In the genomic region with DNA sequence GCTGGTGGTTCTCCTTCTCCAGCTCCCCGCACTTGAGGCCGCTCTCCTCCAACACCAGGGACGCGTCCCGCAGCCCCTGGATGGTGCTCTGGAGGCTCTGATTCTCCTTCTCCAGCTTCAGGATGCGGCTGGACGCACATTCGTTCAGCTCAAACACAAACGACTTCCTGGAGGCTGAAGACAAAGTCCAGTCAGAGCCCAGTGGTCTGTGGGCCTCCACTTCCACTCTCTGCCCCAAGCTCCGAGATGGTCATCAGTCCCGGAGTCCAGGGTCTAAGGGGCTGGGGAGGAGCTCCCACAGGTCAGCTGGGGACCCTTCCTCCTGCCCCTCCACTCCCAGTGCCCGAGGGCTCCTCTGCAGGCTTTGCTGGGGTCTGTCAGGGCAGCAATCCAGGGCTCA, we compare ENCODE assay signal across 1 cellular context.
TF ChIP-seq lines count a peak whose summit lies in the region.

No MANE protein-coding gene starts in this region.

TF ChIP-seq in HepG2, 621 proteins besides CTCF, POLR2A, EP300 and RAD21 (continued from another document):
- TF ChIP-seq, protein P1, sequence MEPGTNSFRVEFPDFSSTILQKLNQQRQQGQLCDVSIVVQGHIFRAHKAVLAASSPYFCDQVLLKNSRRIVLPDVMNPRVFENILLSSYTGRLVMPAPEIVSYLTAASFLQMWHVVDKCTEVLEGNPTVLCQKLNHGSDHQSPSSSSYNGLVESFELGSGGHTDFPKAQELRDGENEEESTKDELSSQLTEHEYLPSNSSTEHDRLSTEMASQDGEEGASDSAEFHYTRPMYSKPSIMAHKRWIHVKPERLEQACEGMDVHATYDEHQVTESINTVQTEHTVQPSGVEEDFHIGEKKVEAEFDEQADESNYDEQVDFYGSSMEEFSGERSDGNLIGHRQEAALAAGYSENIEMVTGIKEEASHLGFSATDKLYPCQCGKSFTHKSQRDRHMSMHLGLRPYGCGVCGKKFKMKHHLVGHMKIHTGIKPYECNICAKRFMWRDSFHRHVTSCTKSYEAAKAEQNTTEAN (CRISPR knock-in tag; conservative IDR thresholded peaks at IDR 0.05), result no peak
- TF ChIP-seq, protein P2, sequence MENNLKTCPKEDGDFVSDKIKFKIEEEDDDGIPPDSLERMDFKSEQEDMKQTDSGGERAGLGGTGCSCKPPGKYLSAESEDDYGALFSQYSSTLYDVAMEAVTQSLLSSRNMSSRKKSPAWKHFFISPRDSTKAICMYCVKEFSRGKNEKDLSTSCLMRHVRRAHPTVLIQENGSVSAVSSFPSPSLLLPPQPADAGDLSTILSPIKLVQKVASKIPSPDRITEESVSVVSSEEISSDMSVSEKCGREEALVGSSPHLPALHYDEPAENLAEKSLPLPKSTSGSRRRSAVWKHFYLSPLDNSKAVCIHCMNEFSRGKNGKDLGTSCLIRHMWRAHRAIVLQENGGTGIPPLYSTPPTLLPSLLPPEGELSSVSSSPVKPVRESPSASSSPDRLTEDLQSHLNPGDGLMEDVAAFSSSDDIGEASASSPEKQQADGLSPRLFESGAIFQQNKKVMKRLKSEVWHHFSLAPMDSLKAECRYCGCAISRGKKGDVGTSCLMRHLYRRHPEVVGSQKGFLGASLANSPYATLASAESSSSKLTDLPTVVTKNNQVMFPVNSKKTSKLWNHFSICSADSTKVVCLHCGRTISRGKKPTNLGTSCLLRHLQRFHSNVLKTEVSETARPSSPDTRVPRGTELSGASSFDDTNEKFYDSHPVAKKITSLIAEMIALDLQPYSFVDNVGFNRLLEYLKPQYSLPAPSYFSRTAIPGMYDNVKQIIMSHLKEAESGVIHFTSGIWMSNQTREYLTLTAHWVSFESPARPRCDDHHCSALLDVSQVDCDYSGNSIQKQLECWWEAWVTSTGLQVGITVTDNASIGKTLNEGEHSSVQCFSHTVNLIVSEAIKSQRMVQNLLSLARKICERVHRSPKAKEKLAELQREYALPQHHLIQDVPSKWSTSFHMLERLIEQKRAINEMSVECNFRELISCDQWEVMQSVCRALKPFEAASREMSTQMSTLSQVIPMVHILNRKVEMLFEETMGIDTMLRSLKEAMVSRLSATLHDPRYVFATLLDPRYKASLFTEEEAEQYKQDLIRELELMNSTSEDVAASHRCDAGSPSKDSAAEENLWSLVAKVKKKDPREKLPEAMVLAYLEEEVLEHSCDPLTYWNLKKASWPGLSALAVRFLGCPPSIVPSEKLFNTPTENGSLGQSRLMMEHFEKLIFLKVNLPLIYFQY (CRISPR knock-in tag; IDR thresholded peaks at IDR 0.05; ENCODE audit: borderline replicate concordance), result no peak
- TF ChIP-seq, protein P3, sequence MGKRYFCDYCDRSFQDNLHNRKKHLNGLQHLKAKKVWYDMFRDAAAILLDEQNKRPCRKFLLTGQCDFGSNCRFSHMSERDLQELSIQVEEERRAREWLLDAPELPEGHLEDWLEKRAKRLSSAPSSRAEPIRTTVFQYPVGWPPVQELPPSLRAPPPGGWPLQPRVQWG (CRISPR knock-in tag; IDR thresholded peaks at IDR 0.05; ENCODE audit: borderline replicate concordance, low read depth), result no peak
- TF ChIP-seq ZNF883 (CRISPR knock-in tag; IDR thresholded peaks at IDR 0.05; ENCODE audit: not compliant biosample characterization), result no peak
- TF ChIP-seq MIER2 (CRISPR knock-in tag; IDR thresholded peaks at IDR 0.05), result no peak
- TF ChIP-seq CCAR2 (optimal IDR thresholded peaks at IDR 0.05; ENCODE audit: low read depth, low read length), result no peak
- TF ChIP-seq ARID5B (CRISPR knock-in tag; IDR thresholded peaks at IDR 0.05), result no peak
